ENCODE assay signal across 8 cellular contexts in genomic region chr22:36325163-36326031, GRCh38.
DNase-seq lines count a peak whose midpoint lies in the region; ATAC-seq and TF ChIP-seq lines count a peak whose summit lies in the region.

No MANE protein-coding gene starts in this region.

- WGBS in GM23248 (ENCODE audit: low coverage in 1 of 2, low lambda C conversion rate in 2 of 2, missing lambda C conversion rate in 2 of 2), 2 experiments: 79% methylated on average over 27 of the region's 27 CpGs
- WGBS in adrenal gland, 4 donors: 77 to 84% (median 79%) methylated on average over 22 to 27 of the region's 27 CpGs
- 93% methylated on average over 27 of the region's 27 CpGs for WGBS in hepatocyte (ENCODE audit: low lambda C conversion rate, missing lambda C conversion rate)
- 73 to 86% (median 82%) methylated on average over 19 to 27 of the region's 27 CpGs for WGBS in spleen, 5 donors

- no peak for ATAC-seq in HG03097 (IDR thresholded peaks at IDR 0.05; ENCODE audit: low FRiP score, unreplicated experiment)
- ATAC-seq in GM18519 (IDR thresholded peaks at IDR 0.05; ENCODE audit: low FRiP score, unreplicated experiment): no peak

- H3K9me2 ChIP-seq in GM23248 (ENCODE audit: insufficient read depth) (no peaks in the 10 kb centered on the region), hepatocyte (replicated peaks; ENCODE audit: insufficient read depth) (no peaks in the 10 kb centered on the region)

- TF ChIP-seq CTCF in adrenal gland (IDR thresholded peaks at IDR 0.05): no peak
- TF ChIP-seq CTCF in hepatocyte (IDR thresholded peaks at IDR 0.05; ENCODE audit: poor library complexity): no peak
- no peak for TF ChIP-seq CTCF in spleen (IDR thresholded peaks at IDR 0.05 in 8 of 11, conservative IDR thresholded peaks at IDR 0.05 in 3 of 11)

- in situ Hi-C loops in GM23248 (cut with MboI): no loop called here

- H3K36me3 ChIP-seq in GM23248 (ENCODE audit: low read depth) (peaks cover 39% of the 10 kb centered on the region), adrenal gland (replicated peaks in 1 of 2) (peaks cover 0 to 68% of the 10 kb centered on the region in 2 donors), hepatocyte (replicated peaks; ENCODE audit: insufficient read depth, low read depth) (no peaks in the 10 kb centered on the region), spleen (peaks cover 4 to 100% (median 85%) of the 10 kb centered on the region in 6 donors)

- H3K9ac ChIP-seq in GM23248: peak overlapping the region; percentile 76

- H3K27me3 ChIP-seq in GM23248 (replicated peaks; ENCODE audit: insufficient read depth): no peaks in the 10 kb centered on the region
- H3K27me3 ChIP-seq in adrenal gland: no peaks in the 10 kb centered on the region
- H3K27me3 ChIP-seq in hepatocyte: no peaks in the 10 kb centered on the region
- H3K27me3 ChIP-seq in spleen (replicated peaks in 1 of 7): no peaks in the 10 kb centered on the region

- H3K4me2 ChIP-seq in GM23248 (ENCODE audit: unreplicated experiment) (peak overlapping the region; percentile 39), hepatocyte (no peak overlapping the region)

- H4K20me1 ChIP-seq in GM23248 (ENCODE audit: insufficient read depth) (no peaks in the 10 kb centered on the region), hepatocyte (ENCODE audit: insufficient read depth, poor library complexity, severe bottlenecking) (no peaks in the 10 kb centered on the region)

- H3K79me2 ChIP-seq in GM23248 (ENCODE audit: insufficient read depth): peaks cover 100% of the 10 kb centered on the region
- peaks cover 62% of the 10 kb centered on the region for H3K79me2 ChIP-seq in hepatocyte

- H2AFZ ChIP-seq in GM23248 (no peak overlapping the region), hepatocyte (no peak overlapping the region)

- H3K9me3 ChIP-seq in GM23248 (ENCODE audit: low read depth) (no peaks in the 10 kb centered on the region), adrenal gland (replicated peaks in 1 of 3) (no peaks in the 10 kb centered on the region), hepatocyte (ENCODE audit: low read depth) (no peaks in the 10 kb centered on the region), spleen (no peaks in the 10 kb centered on the region)

- intact Hi-C loops in adrenal gland (cut with DNase I) (loop anchor here in 1 of 2 donors (10.0 kb wide), 1 partner anchor 59 kb away; the partner anchor contains the start of gene MYH9), spleen (cut with DNase I; ENCODE audit: low total_unique reads) (no loop called here)

- H3F3A ChIP-seq in GM23248 (ENCODE audit: insufficient read depth): peaks cover 74% of the 10 kb centered on the region

- peak overlapping the region; percentile 11; the same call in 1 of the 2 replicates for H3K4me3 ChIP-seq in GM23248
- no peak overlapping the region for H3K4me3 ChIP-seq in adrenal gland
- H3K4me3 ChIP-seq in hepatocyte: no peak overlapping the region
- H3K4me3 ChIP-seq in spleen: no peak overlapping the region

- TF ChIP-seq POLR2A in adrenal gland (IDR thresholded peaks at IDR 0.05): no peak
- no peak for TF ChIP-seq POLR2A in spleen (IDR thresholded peaks at IDR 0.05)

- H3K27ac ChIP-seq in GM23248: peak overlapping the region; percentile 90
- H3K27ac ChIP-seq in adrenal gland: peak overlapping the region in 4 of 5 donors; percentile 78 to 97 (median 90)
- H3K27ac ChIP-seq in hepatocyte: peak overlapping the region; percentile 83
- peak overlapping the region; percentile 58 to 97 (median 92) for H3K27ac ChIP-seq in spleen

- DNase-seq in GM23248 (peak; percentile 89), adrenal gland (peak in 1 of 7 donors; percentile 25), hepatocyte (ENCODE audit: low spot score) (peak; percentile 44), spleen (no peak), NCI-H2196 (lab: John Stamatoyannopoulos, UW; ENCODE audit: unreplicated experiment) (no peak), NCI-H2029 (lab: John Stamatoyannopoulos, UW) (no peak)

- peaks cover 52% of the 10 kb centered on the region for H3K4me1 ChIP-seq in GM23248 (ENCODE audit: insufficient read depth)
- H3K4me1 ChIP-seq in adrenal gland (replicated peaks in 1 of 2): peaks cover 44 to 79% of the 10 kb centered on the region in 2 donors
- H3K4me1 ChIP-seq in hepatocyte (ENCODE audit: insufficient read depth): peaks cover 42% of the 10 kb centered on the region
- peaks cover 67 to 100% (median 93%) of the 10 kb centered on the region in 6 donors for H3K4me1 ChIP-seq in spleen

Comparison
In these comparisons a context has a peak if more than half of its experiments do, and no peak if none do; other contexts are left out.
1. DNase-seq: peak in GM23248 (single experiment) and hepatocyte (single experiment); none in spleen (single experiment), NCI-H2196 (single experiment) and NCI-H2029 (single experiment).
2. Peak in every context shown above with its lines, with median percentiles within 50 percentile points of each other: H3K27ac ChIP-seq.